Comparison of ENCODE assay signal across 1 cellular context in the genomic region with DNA sequence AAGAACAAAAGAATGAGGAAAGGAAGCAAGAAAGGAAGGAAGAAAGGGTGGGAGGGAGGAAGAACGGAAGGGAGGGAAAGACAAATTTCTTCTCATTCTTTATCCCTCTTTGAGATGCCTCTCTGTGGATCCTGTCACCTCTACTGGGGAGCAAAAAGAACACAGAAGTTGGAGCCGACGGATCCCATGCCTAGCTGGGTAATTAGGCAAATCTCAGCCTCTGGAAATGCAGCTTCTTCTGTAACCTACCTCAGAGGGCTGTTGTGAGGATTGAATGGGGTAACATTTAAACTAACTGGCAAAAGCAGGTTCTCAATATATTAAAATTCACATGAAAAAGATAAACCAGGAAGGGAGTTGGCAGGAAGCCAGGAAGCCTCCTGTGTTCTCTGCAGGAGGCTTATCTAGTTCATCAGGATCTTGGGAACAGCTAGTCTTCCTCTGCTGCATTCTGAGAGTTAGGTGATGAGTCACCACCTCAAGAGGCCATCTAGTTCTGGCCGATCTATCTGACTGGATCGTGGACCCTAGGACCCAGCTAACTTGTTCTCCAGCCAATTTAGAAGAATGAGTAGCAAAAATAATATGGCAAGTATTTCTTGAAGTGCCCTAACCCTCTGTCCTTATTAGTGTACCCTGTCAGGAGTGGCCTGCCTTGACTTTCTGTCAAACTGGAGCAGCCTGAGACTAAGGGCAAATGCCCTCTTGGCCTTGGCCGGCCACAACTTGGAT.
TF ChIP-seq lines count a peak whose summit lies in the region.

No MANE protein-coding gene starts in this region.

TF ChIP-seq in HCT116, 20 proteins besides CTCF, POLR2A, EP300 and RAD21 (continued from another document):
- peak; percentile 45 for TF ChIP-seq FOSL1 (IDR thresholded peaks at IDR 0.05; ENCODE audit: low read depth)
- TF ChIP-seq JUND (IDR thresholded peaks at IDR 0.05): 0 out of 2 replicates have a peak, but pooled peaks have one; percentile 32
